1 cellular context compared by ENCODE assay signal in genomic region chr6:21384211-21384610, GRCh38.
TF ChIP-seq lines count a peak whose summit lies in the region.

No MANE protein-coding gene starts in this region.

TF ChIP-seq in HepG2, 621 proteins besides CTCF, POLR2A, EP300 and RAD21 (continued from another document):
- TF ChIP-seq RFXAP (CRISPR knock-in tag; IDR thresholded peaks at IDR 0.05; ENCODE audit: borderline replicate concordance) (no peak), ZBTB34 (CRISPR knock-in tag; IDR thresholded peaks at IDR 0.05) (no peak), ARID3A (IDR thresholded peaks at IDR 0.05; ENCODE audit: low read depth, low read length) (no peak), SIX1 (CRISPR knock-in tag; IDR thresholded peaks at IDR 0.05; ENCODE audit: borderline replicate concordance) (no peak), IKZF5 (CRISPR knock-in tag; IDR thresholded peaks at IDR 0.05) (no peak), CEBPG (CRISPR knock-in tag; IDR thresholded peaks at IDR 0.05) (peak; percentile 60), ZNF12 (CRISPR knock-in tag; IDR thresholded peaks at IDR 0.05) (no peak), TBL1XR1 (IDR thresholded peaks at IDR 0.05; ENCODE audit: borderline replicate concordance, low read length, partially characterized antibody) (no peak), SNRNP70 (IDR thresholded peaks at IDR 0.05; ENCODE audit: low read depth, low read length) (no peak)
